Comparison of ENCODE assay signal across 1 cellular context in genomic region chr5:179610109-179610902, GRCh38.
TF ChIP-seq lines count a peak whose summit lies in the region.

No MANE protein-coding gene starts in this region.

TF ChIP-seq in HCT116, 20 proteins besides CTCF, POLR2A, EP300 and RAD21 (continued from another document):
- TF ChIP-seq REST (IDR thresholded peaks at IDR 0.05; ENCODE audit: low read depth), result no peak
- no peak for TF ChIP-seq ELF1 (IDR thresholded peaks at IDR 0.05; ENCODE audit: borderline replicate concordance, low read depth)
- TF ChIP-seq JUND (IDR thresholded peaks at IDR 0.05), result no peak
- TF ChIP-seq TCF7L2 (IDR thresholded peaks at IDR 0.05; ENCODE audit: borderline replicate concordance, extremely low read depth, insufficient read depth, insufficient read length), result no peak
- TF ChIP-seq YY1 (IDR thresholded peaks at IDR 0.05; ENCODE audit: extremely low read depth, insufficient replicate concordance, low read depth, low read length), result no peak
- no peak for TF ChIP-seq MAX (IDR thresholded peaks at IDR 0.05)
